Comparison of ENCODE assay signal across 1 cellular context in the genomic region with DNA sequence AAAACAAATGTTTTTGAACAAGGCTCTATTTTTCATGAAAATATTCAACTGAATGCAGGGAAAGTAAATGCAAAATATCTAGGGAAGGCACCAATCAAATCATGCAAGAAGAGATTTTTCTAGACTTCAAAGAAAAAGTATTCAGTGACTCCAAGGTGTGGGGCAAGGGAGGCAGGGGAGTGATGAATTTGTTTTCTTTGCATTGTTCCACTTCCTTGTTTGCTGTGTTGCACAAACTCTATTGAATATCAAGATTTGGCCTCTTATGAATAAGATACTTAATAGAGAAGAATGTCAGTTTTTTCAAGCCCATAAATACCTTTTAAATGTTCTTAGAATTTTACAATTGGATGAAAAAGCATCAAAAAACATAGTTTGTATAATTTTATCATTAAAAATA.
TF ChIP-seq lines count a peak whose summit lies in the region.

No MANE protein-coding gene starts in this region.

TF ChIP-seq in endothelial cell of umbilical vein, 7 proteins besides CTCF, POLR2A, EP300 and RAD21 (continued from another document):
- no peak for TF ChIP-seq MYC (IDR thresholded peaks at IDR 0.05; ENCODE audit: low read depth, low read length)
- TF ChIP-seq POLR2AphosphoS5 (IDR thresholded peaks at IDR 0.05; ENCODE audit: insufficient read depth, low read depth, low read length) = no peak
- no peak for TF ChIP-seq EZH2 (IDR thresholded peaks at IDR 0.05; ENCODE audit: borderline replicate concordance, low read depth, low read length, severe bottlenecking)
- no peak for TF ChIP-seq MAX (IDR thresholded peaks at IDR 0.05; ENCODE audit: insufficient read depth, insufficient read length)
- no peak for TF ChIP-seq JUN (IDR thresholded peaks at IDR 0.05; ENCODE audit: borderline replicate concordance, insufficient read depth, insufficient read length, low read depth)
